ENCODE assay signal across 20 cellular contexts in the genomic region with DNA sequence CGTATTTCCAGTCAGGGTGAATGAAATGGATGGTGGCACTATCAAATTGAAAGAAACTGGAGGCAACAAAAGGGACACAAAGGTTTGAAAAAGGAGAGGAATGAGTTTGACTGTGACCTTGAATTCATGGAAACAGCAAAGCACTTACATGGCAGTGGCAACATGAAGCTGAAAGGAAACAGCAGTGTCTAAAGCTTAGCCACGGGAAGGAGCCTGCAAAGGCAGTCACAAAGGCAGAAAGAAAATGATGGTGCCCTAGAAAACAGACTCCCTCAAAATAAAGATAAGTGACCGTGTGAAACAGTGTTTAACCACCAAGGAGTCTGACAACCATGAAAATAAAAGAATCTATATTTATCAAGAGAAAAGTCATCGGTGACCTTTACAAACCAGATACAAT. TPM values are rescaled to one million over a fixed set of nuclear protein-coding genes. Genes with fewer than 3 reads are reported as not detected.
DNase-seq lines count a peak whose midpoint lies in the region; ATAC-seq, FAIRE-seq and TF ChIP-seq lines count a peak whose summit lies in the region.
"Had no signal": no experiment of that assay in that cellular context is flagged by ENCODE, and none has a peak within 500 bp of the region (broad histone marks: within the 10 kb centered on the region; RNA-seq: fewer than 3 reads in every experiment).

No MANE protein-coding gene starts in this region.

- intact Hi-C loops in left ventricle myocardium inferior (cut with micrococcal nuclease) (no loop called here), PC-9 (cut with micrococcal nuclease; ENCODE audit: unreplicated experiment) (no loop called here)

- H3K36me3 ChIP-seq in cardiac muscle cell: peaks cover 72% of the 10 kb centered on the region
- peaks cover 98% of the 10 kb centered on the region for H3K36me3 ChIP-seq in left ventricle myocardium inferior
- H3K36me3 ChIP-seq in PC-9 (ENCODE audit: low read depth): peaks cover 39% of the 10 kb centered on the region

- CTCF ChIA-PET in PC-9 (lab: Charles Lee): no interaction called here

- no peak for FAIRE-seq in GM19239 (lab: Jason Lieb, UNC)
- FAIRE-seq: RCC 7860 had no signal

- H3K4me3 Mint-ChIP-seq in activated naive CD8-positive, alpha-beta T cell treated with anti-CD3 and anti-CD28 coated beads, Interleukin-2, amount 50 U/mL, for 24 hours: no peak overlapping the region
- H3K4me3 Mint-ChIP-seq in stimulated activated naive B cell treated with anti-CD40 and anti-IgM and Interleukin-4, amounts not matched to agents 10 μg/mL and 1 μg/mL and 100 μg/mL, for 72 hours: no peak overlapping the region
- H3K4me3 Mint-ChIP-seq: CD4-positive, alpha-beta T cell had no signal

- H3F3A ChIP-seq in PC-9 (ENCODE audit: insufficient read depth, low read depth): peaks cover 24% of the 10 kb centered on the region

- no peaks in the 10 kb centered on the region for H3K9me3 ChIP-seq in cardiac muscle cell (ENCODE audit: low read depth)
- H3K9me3 ChIP-seq in left ventricle myocardium inferior (replicated peaks): no peaks in the 10 kb centered on the region
- H3K9me3 ChIP-seq in PC-9 (ENCODE audit: insufficient read depth, low read depth): no peaks in the 10 kb centered on the region

- H3K4me1 ChIP-seq in cardiac muscle cell (ENCODE audit: low read depth) (no peaks in the 10 kb centered on the region), left ventricle myocardium inferior (no peaks in the 10 kb centered on the region), PC-9 (replicated peaks; ENCODE audit: insufficient read depth) (no peaks in the 10 kb centered on the region)

- no peak overlapping the region for H3K4me2 ChIP-seq in PC-9

- no peaks in the 10 kb centered on the region for H3K4me1 Mint-ChIP-seq in activated naive CD8-positive, alpha-beta T cell treated with anti-CD3 and anti-CD28 coated beads, Interleukin-2, amount 50 U/mL, for 24 hours
- peaks cover 0 to 2% of the 10 kb centered on the region in 2 donors for H3K4me1 Mint-ChIP-seq in stimulated activated naive B cell treated with anti-CD40 and anti-IgM and Interleukin-4, amounts not matched to agents 10 μg/mL and 1 μg/mL and 100 μg/mL, for 72 hours

- DNase-seq in cardiac muscle cell (ENCODE audit: low read depth in 1 of 2, low spot score in 1 of 2): peak in 1 of 2 donors; percentile 28
- DNase-seq in left ventricle myocardium inferior: no peak
- DNase-seq in PC-9: no peak
- DNase-seq in activated naive CD8-positive, alpha-beta T cell treated with anti-CD3 and anti-CD28 coated beads, Interleukin-2, amount 50 U/mL, for 24 hours: no peak
- no peak for DNase-seq in stimulated activated naive B cell treated with anti-CD40 and anti-IgM and Interleukin-4, amounts not matched to agents 10 μg/mL and 1 μg/mL and 100 μg/mL, for 72 hours
- DNase-seq in GM19239 (ENCODE audit: insufficient read length, low spot score): no peak
- DNase-seq in NCI-H1436 (lab: John Stamatoyannopoulos, UW): no peak
- DNase-seq: CD4-positive, alpha-beta T cell; COR-L47; DMS79; Karpas-422; MV-4-11; NCI-H1105 treated with DMSO at 0.1 percent for 48 hours; NCI-H1694; NCI-H2081; NCI-H2171; NCI-H345; NCI-H524 treated with DMSO at 0.1 percent for 48 hours; NCI-H82 had no signal

- BruUV-seq in PC-9 (replicated peaks; lab: Mats Ljungman, UMichigan): no TSS peak

- H3K9me3 Mint-ChIP-seq in activated naive CD8-positive, alpha-beta T cell treated with anti-CD3 and anti-CD28 coated beads, Interleukin-2, amount 50 U/mL, for 24 hours: no peaks in the 10 kb centered on the region
- H3K9me3 Mint-ChIP-seq in stimulated activated naive B cell treated with anti-CD40 and anti-IgM and Interleukin-4, amounts not matched to agents 10 μg/mL and 1 μg/mL and 100 μg/mL, for 72 hours: no peaks in the 10 kb centered on the region
- H3K9me3 Mint-ChIP-seq: CD4-positive, alpha-beta T cell had no signal

- TF ChIP-seq CTCF in cardiac muscle cell (IDR thresholded peaks at IDR 0.05; ENCODE audit: low read depth, low read length) (no peak), left ventricle myocardium inferior (IDR thresholded peaks at IDR 0.05; ENCODE audit: borderline replicate concordance) (no peak), PC-9 (conservative IDR thresholded peaks at IDR 0.05) (no peak)

- peak overlapping the region; percentile 1 for H3K27ac Mint-ChIP-seq in activated naive CD8-positive, alpha-beta T cell treated with anti-CD3 and anti-CD28 coated beads, Interleukin-2, amount 50 U/mL, for 24 hours
- H3K27ac Mint-ChIP-seq in stimulated activated naive B cell treated with anti-CD40 and anti-IgM and Interleukin-4, amounts not matched to agents 10 μg/mL and 1 μg/mL and 100 μg/mL, for 72 hours: peak overlapping the region; percentile 72

- H3K27me3 Mint-ChIP-seq in activated naive CD8-positive, alpha-beta T cell treated with anti-CD3 and anti-CD28 coated beads, Interleukin-2, amount 50 U/mL, for 24 hours: no peaks in the 10 kb centered on the region
- no peaks in the 10 kb centered on the region for H3K27me3 Mint-ChIP-seq in stimulated activated naive B cell treated with anti-CD40 and anti-IgM and Interleukin-4, amounts not matched to agents 10 μg/mL and 1 μg/mL and 100 μg/mL, for 72 hours
- H3K27me3 Mint-ChIP-seq: CD4-positive, alpha-beta T cell had no signal

- no peaks in the 10 kb centered on the region for H3K9me2 ChIP-seq in PC-9 (ENCODE audit: insufficient read depth)

- ATAC-seq in activated naive CD8-positive, alpha-beta T cell treated with anti-CD3 and anti-CD28 coated beads, Interleukin-2, amount 50 U/mL, for 24 hours: no peak
- no peak for ATAC-seq in stimulated activated naive B cell treated with anti-CD40 and anti-IgM and Interleukin-4, amounts not matched to agents 10 μg/mL and 1 μg/mL and 100 μg/mL, for 72 hours (replicated peaks)

- H3K79me2 ChIP-seq in PC-9 (ENCODE audit: low read depth): no peaks in the 10 kb centered on the region

- H3K36me3 Mint-ChIP-seq in activated naive CD8-positive, alpha-beta T cell treated with anti-CD3 and anti-CD28 coated beads, Interleukin-2, amount 50 U/mL, for 24 hours (ENCODE audit: low read depth): peaks cover 79% of the 10 kb centered on the region
- H3K36me3 Mint-ChIP-seq in stimulated activated naive B cell treated with anti-CD40 and anti-IgM and Interleukin-4, amounts not matched to agents 10 μg/mL and 1 μg/mL and 100 μg/mL, for 72 hours: peaks cover 56 to 73% of the 10 kb centered on the region in 2 donors

- H3K27ac ChIP-seq in cardiac muscle cell: peak overlapping the region; percentile 22
- H3K27ac ChIP-seq in left ventricle myocardium inferior (replicated peaks): no peak overlapping the region
- 0 out of 2 replicates have a peak overlapping the region, but pooled peaks have one; percentile 9 for H3K27ac ChIP-seq in PC-9

- H4K20me1 ChIP-seq in PC-9 (ENCODE audit: insufficient read depth): no peaks in the 10 kb centered on the region

- POLR2A ChIA-PET in PC-9 (lab: Charles Lee; ENCODE audit: unreplicated experiment): no interaction called here

- H3K27me3 ChIP-seq in cardiac muscle cell: no peaks in the 10 kb centered on the region
- H3K27me3 ChIP-seq in left ventricle myocardium inferior (ENCODE audit: low read depth): no peaks in the 10 kb centered on the region
- H3K27me3 ChIP-seq in PC-9 (ENCODE audit: insufficient read depth, low read depth): no peaks in the 10 kb centered on the region

- H3K4me3 ChIP-seq in cardiac muscle cell: no peak overlapping the region
- no peak overlapping the region for H3K4me3 ChIP-seq in left ventricle myocardium inferior
- H3K4me3 ChIP-seq in PC-9: no peak overlapping the region

- H2AFZ ChIP-seq in PC-9: no peak overlapping the region

RNA-seq across cellular contexts. Expression of a gene that starts 51.2 kb away (rescaled TPM):
- total RNA-seq in cardiac muscle cell (59.6 and 78.9 TPM in 2 replicates), left ventricle myocardium inferior (47.8 TPM), PC-9 (2021) (81.4 and 110 TPM in 2 replicates)
- polyA plus RNA-seq in cardiac muscle cell: 92.4 and 98.1 TPM in 2 replicates
